ENCODE assay signal across 8 cellular contexts in genomic region chr10:101570764-101571572, GRCh38. TPM values are rescaled to one million over a fixed set of nuclear protein-coding genes. Genes with fewer than 3 reads are reported as not detected.
DNase-seq lines count a peak whose midpoint lies in the region; ATAC-seq and TF ChIP-seq lines count a peak whose summit lies in the region.

No MANE protein-coding gene starts in this region.

- DNase-seq in activated CD4-positive, alpha-beta T cell treated with anti-CD3 and anti-CD28 coated beads, Interleukin-2, amount 10 ng/mL, durations not matched to agents 24 days and 14 days = no peak
- no peak for DNase-seq in activated CD4-positive, alpha-beta T cell treated with anti-CD3 and anti-CD28 coated beads for 1 hour
- no peak for DNase-seq in WTC11 (ENCODE audit: low spot score)
- DNase-seq in left ventricle myocardium superior = peak; percentile 38
- no peak for DNase-seq in NCI-H2029 (lab: John Stamatoyannopoulos, UW)
- DNase-seq in activated CD4-positive, alpha-beta T cell treated with anti-CD3 and anti-CD28 coated beads, Interleukin-2, amount 50 U/mL, for 1 hour = no peak
- DNase-seq in activated gamma-delta T cell (lab: John Stamatoyannopoulos, UW) = no peak

- no peak for TF ChIP-seq CTCF in WTC11 (IDR thresholded peaks at IDR 0.05)

- POLR2A ChIA-PET in WTC11 (lab: Charles Lee) = interaction anchor here (0.5 to 1.1 kb wide), 3 partner anchors 182 to 357 kb away, joined by 3 to 10 read pairs (median 8); no protein-coding TSS in a partner anchor

- peaks cover 17% of the 10 kb centered on the region for H3K4me1 Mint-ChIP-seq in activated CD4-positive, alpha-beta T cell treated with anti-CD3 and anti-CD28 coated beads, Interleukin-2, amount 10 ng/mL, durations not matched to agents 24 days and 14 days
- H3K4me1 Mint-ChIP-seq in WTC11 = peaks cover 36% of the 10 kb centered on the region

- peak overlapping the region; percentile 99 for H3K4me2 ChIP-seq in skeletal muscle satellite cell (ENCODE audit: low read length)

- no peak overlapping the region for H3K27ac Mint-ChIP-seq in activated CD4-positive, alpha-beta T cell treated with anti-CD3 and anti-CD28 coated beads, Interleukin-2, amount 10 ng/mL, durations not matched to agents 24 days and 14 days
- no peak overlapping the region for H3K27ac Mint-ChIP-seq in WTC11

- peaks cover 34% of the 10 kb centered on the region for H3K27me3 ChIP-seq in skeletal muscle satellite cell (ENCODE audit: control insufficient read depth, insufficient read depth, low read length)

- H3K9me3 ChIP-seq in skeletal muscle satellite cell (replicated peaks; ENCODE audit: low read length) = no peaks in the 10 kb centered on the region

- peaks cover 23% of the 10 kb centered on the region for H3K4me1 ChIP-seq in skeletal muscle satellite cell (ENCODE audit: control insufficient read depth, insufficient read depth, low read length)

- peak overlapping the region; percentile 77 for H3K4me3 ChIP-seq in skeletal muscle satellite cell (ENCODE audit: low read length)

- H3K36me3 ChIP-seq in skeletal muscle satellite cell (ENCODE audit: insufficient read depth, low read length) = no peaks in the 10 kb centered on the region

- peaks cover 35% of the 10 kb centered on the region for H3K27me3 Mint-ChIP-seq in activated CD4-positive, alpha-beta T cell treated with anti-CD3 and anti-CD28 coated beads, Interleukin-2, amount 10 ng/mL, durations not matched to agents 24 days and 14 days
- peaks cover 70% of the 10 kb centered on the region for H3K27me3 Mint-ChIP-seq in WTC11 (ENCODE audit: low read depth)

- ATAC-seq in WTC11 (peak; percentile 5), left ventricle myocardium superior (peak; percentile 15)

- H3K36me3 Mint-ChIP-seq in activated CD4-positive, alpha-beta T cell treated with anti-CD3 and anti-CD28 coated beads, Interleukin-2, amount 10 ng/mL, durations not matched to agents 24 days and 14 days (ENCODE audit: low read depth) = no peaks in the 10 kb centered on the region
- H3K36me3 Mint-ChIP-seq in WTC11 = no peaks in the 10 kb centered on the region

- intact Hi-C loops in activated CD4-positive, alpha-beta T cell treated with anti-CD3 and anti-CD28 coated beads, Interleukin-2, amount 10 ng/mL, durations not matched to agents 24 days and 14 days (cut with micrococcal nuclease) = loop anchor here (1.0 to 2.0 kb wide), 4 partner anchors 34 to 358 kb away; no protein-coding TSS in a partner anchor
- intact Hi-C loops in left ventricle myocardium superior (cut with micrococcal nuclease) = no loop called here

- H3K9ac ChIP-seq in skeletal muscle satellite cell (ENCODE audit: low read depth, low read length) = peak overlapping the region; percentile 77

- CTCF ChIA-PET in WTC11 (lab: Charles Lee) = interaction anchor here (0.6 to 4.6 kb wide), 60 partner anchors 11 to 530 kb away, joined by 3 to 80 read pairs (median 5); partner anchors contain the start of genes DPCD, NPM3 and POLL

- peak overlapping the region; percentile 79 for H3K4me3 Mint-ChIP-seq in activated CD4-positive, alpha-beta T cell treated with anti-CD3 and anti-CD28 coated beads, Interleukin-2, amount 10 ng/mL, durations not matched to agents 24 days and 14 days
- H3K4me3 Mint-ChIP-seq in WTC11 = peak overlapping the region; percentile 79

- H3K9me3 Mint-ChIP-seq in activated CD4-positive, alpha-beta T cell treated with anti-CD3 and anti-CD28 coated beads, Interleukin-2, amount 10 ng/mL, durations not matched to agents 24 days and 14 days = no peaks in the 10 kb centered on the region
- no peaks in the 10 kb centered on the region for H3K9me3 Mint-ChIP-seq in WTC11

TF ChIP-seq in WTC11, 78 proteins besides CTCF, POLR2A, EP300 and RAD21:
- TF ChIP-seq TP53 (CRISPR knock-in tag; IDR thresholded peaks at IDR 0.05) = no peak
- TF ChIP-seq TEAD1 (CRISPR knock-in tag; IDR thresholded peaks at IDR 0.05) = no peak
- TF ChIP-seq IRF2 (CRISPR knock-in tag; IDR thresholded peaks at IDR 0.05; ENCODE audit: borderline replicate concordance, low read depth) = no peak
- TF ChIP-seq RORB (CRISPR knock-in tag; IDR thresholded peaks at IDR 0.05) = no peak
- no peak for TF ChIP-seq NR2C2 (CRISPR knock-in tag; IDR thresholded peaks at IDR 0.05)
- no peak for TF ChIP-seq ZNF281 (CRISPR knock-in tag; IDR thresholded peaks at IDR 0.05)
- TF ChIP-seq, protein P1, sequence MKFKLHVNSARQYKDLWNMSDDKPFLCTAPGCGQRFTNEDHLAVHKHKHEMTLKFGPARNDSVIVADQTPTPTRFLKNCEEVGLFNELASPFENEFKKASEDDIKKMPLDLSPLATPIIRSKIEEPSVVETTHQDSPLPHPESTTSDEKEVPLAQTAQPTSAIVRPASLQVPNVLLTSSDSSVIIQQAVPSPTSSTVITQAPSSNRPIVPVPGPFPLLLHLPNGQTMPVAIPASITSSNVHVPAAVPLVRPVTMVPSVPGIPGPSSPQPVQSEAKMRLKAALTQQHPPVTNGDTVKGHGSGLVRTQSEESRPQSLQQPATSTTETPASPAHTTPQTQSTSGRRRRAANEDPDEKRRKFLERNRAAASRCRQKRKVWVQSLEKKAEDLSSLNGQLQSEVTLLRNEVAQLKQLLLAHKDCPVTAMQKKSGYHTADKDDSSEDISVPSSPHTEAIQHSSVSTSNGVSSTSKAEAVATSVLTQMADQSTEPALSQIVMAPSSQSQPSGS (CRISPR knock-in tag; IDR thresholded peaks at IDR 0.05; ENCODE audit: borderline replicate concordance, low read depth) = no peak
- TF ChIP-seq FOXK1 (CRISPR knock-in tag; IDR thresholded peaks at IDR 0.05) = no peak

RNA-seq across cellular contexts. Expression of gene POLL, which starts 17.1 kb away (rescaled TPM):
- 32.2 and 33.8 TPM in 2 replicates for total RNA-seq in activated CD4-positive, alpha-beta T cell treated with anti-CD3 and anti-CD28 coated beads, Interleukin-2, amount 10 ng/mL, durations not matched to agents 24 days and 14 days
- total RNA-seq in WTC11 (2021) (40.7 to 46.2 TPM (median 41.3 TPM) in 3 replicates), left ventricle myocardium superior (20.1 TPM)
- total RNA-seq in skeletal muscle satellite cell (2012; rRNA removed) = 6.6 and 9.6 TPM in 2 replicates

RNA-seq across cellular contexts. Expression of gene DPCD, which starts 17.2 kb away (rescaled TPM):
- 5.4 and 6.4 TPM in 2 replicates for total RNA-seq in activated CD4-positive, alpha-beta T cell treated with anti-CD3 and anti-CD28 coated beads, Interleukin-2, amount 10 ng/mL, durations not matched to agents 24 days and 14 days
- total RNA-seq in WTC11 (2021) = 21.8 to 23.8 TPM (median 22.0 TPM) in 3 replicates
- total RNA-seq in left ventricle myocardium superior = 21.9 TPM
- total RNA-seq in skeletal muscle satellite cell (2012; rRNA removed) = 58.8 and 80.9 TPM in 2 replicates
